Comparison of ENCODE assay signal across 5 cellular contexts in genomic region chr5:169953203-169953602, GRCh38. TPM values are rescaled to one million over a fixed set of nuclear protein-coding genes. Genes with fewer than 3 reads are reported as not detected.
"Had no signal": no experiment of that assay in that cellular context is flagged by ENCODE, and none has a peak within 500 bp of the region (broad histone marks: within the 10 kb centered on the region; RNA-seq: fewer than 3 reads in every experiment).

No MANE protein-coding gene starts in this region.

RNA-seq across cellular contexts. Expression of gene INSYN2B, which starts 27.1 kb away (rescaled TPM):
- total RNA-seq: activated CD4-positive, alpha-beta T cell treated with anti-CD3 and anti-CD28 coated beads, Interleukin-2, amount 10 ng/mL, durations not matched to agents 7 days and 5 days; activated naive CD4-positive, alpha-beta T cell treated with anti-CD3 and anti-CD28 coated beads, Interleukin-2, amount 50 U/mL, for 72 hours; activated T-cell treated with anti-CD3 and anti-CD28 coated beads, Interleukin-2, amount 50 U/mL, for 72 hours; skeletal muscle tissue; T-helper 17 cell had no signal
